In genomic region chr3:195859846-195860411, GRCh38 we compare ENCODE assay signal across 1 cellular context.
TF ChIP-seq lines count a peak whose summit lies in the region.

No MANE protein-coding gene starts in this region.

TF ChIP-seq in GM23338, 12 proteins besides CTCF, POLR2A, EP300 and RAD21 (continued from another document):
- TF ChIP-seq REST (IDR thresholded peaks at IDR 0.05; ENCODE audit: unreplicated experiment) (no peak), EZH2phosphoT487 (IDR thresholded peaks at IDR 0.05; ENCODE audit: unreplicated experiment) (no peak)
